ENCODE assay signal across 10 cellular contexts in genomic region chr6:87724994-87725811, GRCh38.
DNase-seq lines count a peak whose midpoint lies in the region; ATAC-seq lines count a peak whose summit lies in the region.
"Had no signal": no experiment of that assay in that cellular context is flagged by ENCODE, and none has a peak within 500 bp of the region (broad histone marks: within the 10 kb centered on the region; RNA-seq: fewer than 3 reads in every experiment).

No MANE protein-coding gene starts in this region.

- H3K36me3 Mint-ChIP-seq in effector memory CD8-positive, alpha-beta T cell (ENCODE audit: insufficient read depth), result peaks cover 3% of the 10 kb centered on the region
- H3K36me3 Mint-ChIP-seq: type B pancreatic cell had no signal

- H3K4me1 Mint-ChIP-seq in effector memory CD8-positive, alpha-beta T cell (ENCODE audit: low read depth in 2 of 2), result peaks cover 17 to 19% of the 10 kb centered on the region in 2 donors

- no peak for DNase-seq in effector memory CD8-positive, alpha-beta T cell
- no peak for DNase-seq in NCI-H524 treated with DMSO at 0.1 percent for 48 hours (lab: John Stamatoyannopoulos, UW)
- DNase-seq in NK-92 treated with Interleukin-12 subunit alpha and Interleukin-12 subunit beta, amount 100 ng/mL, for 24 hours (lab: John Stamatoyannopoulos, UW), result no peak
- DNase-seq in GM03348 (ENCODE audit: low spot score), result no peak
- no peak for DNase-seq in iPS-NIHi7 (ENCODE audit: extremely low spot score)
- DNase-seq: activated CD4-positive, alpha-beta T cell treated with anti-CD3 and anti-CD28 coated beads, Interleukin-2, amount 10 ng/mL, durations not matched to agents 7 days and 5 days had no signal

- peak overlapping the region in 1 of 2 donors; percentile 23 for H3K27ac Mint-ChIP-seq in effector memory CD8-positive, alpha-beta T cell
- H3K27ac Mint-ChIP-seq: activated CD4-positive, alpha-beta T cell treated with anti-CD3 and anti-CD28 coated beads, Interleukin-2, amount 10 ng/mL, durations not matched to agents 7 days and 5 days; type B pancreatic cell had no signal

- peak overlapping the region; percentile 12 for H3K4me3 Mint-ChIP-seq in effector memory CD8-positive, alpha-beta T cell
- H3K4me3 Mint-ChIP-seq: activated CD4-positive, alpha-beta T cell treated with anti-CD3 and anti-CD28 coated beads, Interleukin-2, amount 10 ng/mL, durations not matched to agents 7 days and 5 days; type B pancreatic cell had no signal

- ATAC-seq in GM18508 (IDR thresholded peaks at IDR 0.05; ENCODE audit: insufficient read depth, unreplicated experiment), result peak; percentile 57
- peak; percentile 81 for ATAC-seq in GM21526 (IDR thresholded peaks at IDR 0.05; ENCODE audit: low FRiP score, unreplicated experiment)
- ATAC-seq in HG03354 (IDR thresholded peaks at IDR 0.05; ENCODE audit: poor library complexity, severe bottlenecking, unreplicated experiment), result peak; percentile 89
- ATAC-seq in effector memory CD8-positive, alpha-beta T cell (replicated peaks), result peak; percentile 64

- H3K27me3 Mint-ChIP-seq in effector memory CD8-positive, alpha-beta T cell, result no peaks in the 10 kb centered on the region
- H3K27me3 Mint-ChIP-seq: type B pancreatic cell had no signal

- H3K9me3 Mint-ChIP-seq in effector memory CD8-positive, alpha-beta T cell, result no peaks in the 10 kb centered on the region
- H3K9me3 Mint-ChIP-seq: activated CD4-positive, alpha-beta T cell treated with anti-CD3 and anti-CD28 coated beads, Interleukin-2, amount 10 ng/mL, durations not matched to agents 7 days and 5 days; type B pancreatic cell had no signal
